1 cellular context compared by ENCODE assay signal in the genomic region with DNA sequence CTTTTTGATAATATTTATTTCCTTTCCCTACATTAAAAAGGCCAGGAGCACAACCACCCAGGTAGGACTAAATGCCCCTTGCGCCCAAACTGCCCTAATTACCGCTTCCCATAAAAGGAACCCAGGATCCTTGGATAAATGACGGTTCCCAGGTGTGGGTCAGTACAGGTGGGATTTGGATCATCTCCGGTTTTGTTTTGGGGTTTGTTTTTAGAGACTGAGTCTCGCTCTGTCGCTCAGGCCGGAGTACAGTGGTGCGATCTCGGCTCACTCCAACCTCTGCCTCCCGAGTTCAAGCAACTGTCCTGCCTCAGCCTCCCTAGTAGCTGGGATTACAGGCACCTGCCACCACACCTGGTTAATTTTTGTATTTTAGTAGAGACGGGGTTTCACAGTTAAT.
TF ChIP-seq lines count a peak whose summit lies in the region.

No MANE protein-coding gene starts in this region.

TF ChIP-seq in HepG2, 621 proteins besides CTCF, POLR2A, EP300 and RAD21:
- TF ChIP-seq HDAC6 (IDR thresholded peaks at IDR 0.05; ENCODE audit: low read depth, low read length), result no peak
- no peak for TF ChIP-seq SIX1 (CRISPR knock-in tag; IDR thresholded peaks at IDR 0.05; ENCODE audit: borderline replicate concordance)
- TF ChIP-seq NRL (CRISPR knock-in tag; IDR thresholded peaks at IDR 0.05; ENCODE audit: borderline replicate concordance), result no peak
- TF ChIP-seq PHF8 (CRISPR knock-in tag; IDR thresholded peaks at IDR 0.05), result no peak
- TF ChIP-seq JUN (CRISPR knock-in tag; IDR thresholded peaks at IDR 0.05), result no peak
- TF ChIP-seq, protein P1, sequence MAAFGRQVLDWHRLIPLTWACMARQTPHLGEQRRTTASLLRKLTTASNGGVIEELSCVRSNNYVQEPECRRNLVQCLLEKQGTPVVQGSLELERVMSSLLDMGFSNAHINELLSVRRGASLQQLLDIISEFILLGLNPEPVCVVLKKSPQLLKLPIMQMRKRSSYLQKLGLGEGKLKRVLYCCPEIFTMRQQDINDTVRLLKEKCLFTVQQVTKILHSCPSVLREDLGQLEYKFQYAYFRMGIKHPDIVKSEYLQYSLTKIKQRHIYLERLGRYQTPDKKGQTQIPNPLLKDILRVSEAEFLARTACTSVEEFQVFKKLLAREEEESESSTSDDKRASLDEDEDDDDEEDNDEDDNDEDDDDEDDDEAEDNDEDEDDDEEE (CRISPR knock-in tag; IDR thresholded peaks at IDR 0.05), result no peak
- no peak for TF ChIP-seq EED (CRISPR knock-in tag; IDR thresholded peaks at IDR 0.05)
- no peak for TF ChIP-seq SMYD3 (CRISPR knock-in tag; IDR thresholded peaks at IDR 0.05)
- TF ChIP-seq SSRP1 (CRISPR knock-in tag; IDR thresholded peaks at IDR 0.05), result no peak
- TF ChIP-seq ZFY (CRISPR knock-in tag; IDR thresholded peaks at IDR 0.05), result no peak
- TF ChIP-seq ZNF350 (CRISPR knock-in tag; IDR thresholded peaks at IDR 0.05; ENCODE audit: borderline replicate concordance, low read depth), result no peak
- TF ChIP-seq THAP7 (CRISPR knock-in tag; IDR thresholded peaks at IDR 0.05), result no peak
- TF ChIP-seq ZNF672 (CRISPR knock-in tag; IDR thresholded peaks at IDR 0.05), result no peak
- no peak for TF ChIP-seq ERF (CRISPR knock-in tag; IDR thresholded peaks at IDR 0.05)
- 0 out of 2 replicates have a peak, but pooled peaks have one; percentile 15 for TF ChIP-seq CBX5 (CRISPR knock-in tag; IDR thresholded peaks at IDR 0.05; ENCODE audit: borderline replicate concordance)
- no peak for TF ChIP-seq ZNF3 (CRISPR knock-in tag; IDR thresholded peaks at IDR 0.05)
- peak; percentile 54 for TF ChIP-seq POLR2G (IDR thresholded peaks at IDR 0.05; ENCODE audit: low read depth, low read length)
- no peak for TF ChIP-seq MZF1 (CRISPR knock-in tag; IDR thresholded peaks at IDR 0.05; ENCODE audit: borderline replicate concordance)
- TF ChIP-seq ZNF660 (CRISPR knock-in tag; IDR thresholded peaks at IDR 0.05; ENCODE audit: borderline replicate concordance, low read depth), result no peak
- no peak for TF ChIP-seq ZMAT3 (CRISPR knock-in tag; conservative IDR thresholded peaks at IDR 0.05)
- no peak for TF ChIP-seq TAF15 (IDR thresholded peaks at IDR 0.05; ENCODE audit: low read depth, low read length, poor library complexity, severe bottlenecking)
- no peak for TF ChIP-seq ZNF646 (CRISPR knock-in tag; IDR thresholded peaks at IDR 0.05)
- TF ChIP-seq ZNF451 (CRISPR knock-in tag; IDR thresholded peaks at IDR 0.05), result no peak
- no peak for TF ChIP-seq MIER2 (CRISPR knock-in tag; IDR thresholded peaks at IDR 0.05)
- TF ChIP-seq ZNF430 (CRISPR knock-in tag; IDR thresholded peaks at IDR 0.05), result no peak
- TF ChIP-seq, protein P2, sequence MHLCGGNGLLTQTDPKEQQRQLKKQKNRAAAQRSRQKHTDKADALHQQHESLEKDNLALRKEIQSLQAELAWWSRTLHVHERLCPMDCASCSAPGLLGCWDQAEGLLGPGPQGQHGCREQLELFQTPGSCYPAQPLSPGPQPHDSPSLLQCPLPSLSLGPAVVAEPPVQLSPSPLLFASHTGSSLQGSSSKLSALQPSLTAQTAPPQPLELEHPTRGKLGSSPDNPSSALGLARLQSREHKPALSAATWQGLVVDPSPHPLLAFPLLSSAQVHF (CRISPR knock-in tag; IDR thresholded peaks at IDR 0.05), result no peak
- peak; percentile 64; the same call in 1 of the 2 replicates for TF ChIP-seq PAF1 (CRISPR knock-in tag; IDR thresholded peaks at IDR 0.05)
- no peak for TF ChIP-seq IKZF4 (CRISPR knock-in tag; IDR thresholded peaks at IDR 0.05; ENCODE audit: borderline replicate concordance, low read depth, not compliant biosample characterization)
- TF ChIP-seq ZBTB43 (CRISPR knock-in tag; conservative IDR thresholded peaks at IDR 0.05), result 0 out of 2 replicates have a peak, but pooled peaks have one; percentile 4
- peak; percentile 67 for TF ChIP-seq RBM22 (optimal IDR thresholded peaks at IDR 0.05; ENCODE audit: low read length)
